ENCODE assay signal across 2 cellular contexts in genomic region chr14:24418492-24418873, GRCh38.
TF ChIP-seq lines count a peak whose summit lies in the region.

No MANE protein-coding gene starts in this region.

TF ChIP-seq in HepG2, 621 proteins besides CTCF, POLR2A, EP300 and RAD21:
- TF ChIP-seq FOXC1 (CRISPR knock-in tag; IDR thresholded peaks at IDR 0.05; ENCODE audit: borderline replicate concordance) = no peak
- 0 out of 2 replicates have a peak, but pooled peaks have one; percentile 15 for TF ChIP-seq ZNF773 (CRISPR knock-in tag; IDR thresholded peaks at IDR 0.05; ENCODE audit: borderline replicate concordance)
- peak; percentile 53 for TF ChIP-seq CREB1 (IDR thresholded peaks at IDR 0.05)
- TF ChIP-seq CREB1 (CRISPR knock-in tag; IDR thresholded peaks at IDR 0.05) = no peak
- no peak for TF ChIP-seq ADNP (CRISPR knock-in tag; IDR thresholded peaks at IDR 0.05)
- TF ChIP-seq ARID4A (CRISPR knock-in tag; IDR thresholded peaks at IDR 0.05; ENCODE audit: borderline replicate concordance) = 0 out of 2 replicates have a peak, but pooled peaks have one; percentile 31
- TF ChIP-seq NFIB (CRISPR knock-in tag; IDR thresholded peaks at IDR 0.05; ENCODE audit: borderline replicate concordance) = 0 out of 2 replicates have a peak, but pooled peaks have one; percentile 55

TF ChIP-seq in HEK293T, 16 proteins besides CTCF, POLR2A, EP300 and RAD21:
- no peak for TF ChIP-seq ELF4 (IDR thresholded peaks at IDR 0.05)
- TF ChIP-seq TARDBP (IDR thresholded peaks at IDR 0.05) = no peak
- TF ChIP-seq SP1 (IDR thresholded peaks at IDR 0.05) = no peak
- TF ChIP-seq PKNOX1 (IDR thresholded peaks at IDR 0.05) = no peak
- no peak for TF ChIP-seq CTBP1 (IDR thresholded peaks at IDR 0.05; ENCODE audit: borderline replicate concordance)
- no peak for TF ChIP-seq SUZ12 (IDR thresholded peaks at IDR 0.05)
- TF ChIP-seq LEF1 (IDR thresholded peaks at IDR 0.05; ENCODE audit: borderline replicate concordance) = no peak
- TF ChIP-seq BHLHE40 (IDR thresholded peaks at IDR 0.05; ENCODE audit: borderline replicate concordance) = no peak
